ENCODE assay signal across 19 cellular contexts in the genomic region with DNA sequence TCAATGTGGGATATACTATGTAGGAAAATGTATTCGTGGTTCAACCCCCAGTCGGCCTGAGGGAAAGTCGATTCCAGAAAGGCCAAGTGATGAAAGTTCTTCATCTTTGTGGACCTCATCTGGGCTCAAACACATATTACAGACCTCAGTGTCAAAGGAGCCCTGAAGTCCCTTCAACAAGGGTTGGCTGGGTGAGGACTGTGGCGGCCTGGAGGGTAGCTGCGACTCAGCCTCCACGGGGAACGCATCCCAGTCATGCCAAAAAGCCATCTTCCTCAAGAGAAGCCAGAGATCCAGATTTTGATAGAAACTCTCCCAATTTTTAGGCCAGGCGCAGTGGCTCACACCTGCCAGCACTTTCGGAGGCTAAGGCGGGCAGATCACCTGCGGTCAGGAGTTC.
DNase-seq lines count a peak whose midpoint lies in the region; ATAC-seq, FAIRE-seq and TF ChIP-seq lines count a peak whose summit lies in the region.
"Had no signal": no experiment of that assay in that cellular context is flagged by ENCODE, and none has a peak within 500 bp of the region (broad histone marks: within the 10 kb centered on the region; RNA-seq: fewer than 3 reads in every experiment).

No MANE protein-coding gene starts in this region.

- H3K4me2 ChIP-seq in BLaER1 (peak overlapping the region; percentile 88; the same call in 1 of the 2 replicates), OCI-LY3 (ENCODE audit: low read length) (peak overlapping the region; percentile 79; the same call in 1 of the 2 replicates)
- peak overlapping the region; percentile 85 to 99 (median 95); a peak in 21 of 22 replicates for H3K4me2 ChIP-seq in BLaER1 treated with 17β-estradiol and CSF1 and Interleukin-3, amounts not matched to agents 10 nM and 100 nM
- H3K4me2 ChIP-seq: GM23338 had no signal

- H3K27me3 ChIP-seq in BLaER1 (no peaks in the 10 kb centered on the region), OCI-LY3 (ENCODE audit: low read depth, low read length) (peaks cover 60% of the 10 kb centered on the region)
- H3K27me3 ChIP-seq in BLaER1 treated with 17β-estradiol and CSF1 and Interleukin-3, amounts not matched to agents 10 nM and 100 nM: 0 out of 22 replicates have a peak, but pooled peaks cover 0 to 10% (median 0%) of the 10 kb centered on the region in 11 experiments

- POLR2A ChIA-PET in T-cell (lab: Charles Lee): no interaction called here

- H3K9me3 ChIP-seq in BLaER1 (no peaks in the 10 kb centered on the region), OCI-LY3 (ENCODE audit: insufficient read depth, low read length) (no peaks in the 10 kb centered on the region)
- no peaks in the 10 kb centered on the region for H3K9me3 ChIP-seq in BLaER1 treated with 17β-estradiol and CSF1 and Interleukin-3, amounts not matched to agents 10 nM and 100 nM (replicated peaks in 1 of 11)

- no peak for DNase-seq in T-cell
- DNase-seq in stimulated activated naive B cell treated with anti-CD40 and anti-IgM and Interleukin-4, amounts not matched to agents 10 μg/mL and 1 μg/mL and 100 μg/mL, for 72 hours: no peak
- DNase-seq in RCC 7860 (ENCODE audit: low spot score): no peak
- DNase-seq: CD4-positive, alpha-beta T cell; CD8-positive, alpha-beta memory T cell; DMS 273 treated with DMSO at 0.1 percent for 48 hours; DMS79; EL; GDM1; H9 had no signal

- no peak for TF ChIP-seq CTCF in OCI-LY3 (IDR thresholded peaks at IDR 0.05; ENCODE audit: low read depth, low read length)

- H3K27ac ChIP-seq in BLaER1 (no peak overlapping the region), OCI-LY3 (ENCODE audit: low read length) (no peak overlapping the region)
- peak overlapping the region in 7 of 11 experiments; percentile 42 to 95 (median 92); a peak in 14 of 22 replicates for H3K27ac ChIP-seq in BLaER1 treated with 17β-estradiol and CSF1 and Interleukin-3, amounts not matched to agents 10 nM and 100 nM

- H3K27ac Mint-ChIP-seq in T-cell: no peak overlapping the region
- no peak overlapping the region for H3K27ac Mint-ChIP-seq in stimulated activated naive B cell treated with anti-CD40 and anti-IgM and Interleukin-4, amounts not matched to agents 10 μg/mL and 1 μg/mL and 100 μg/mL, for 72 hours
- H3K27ac Mint-ChIP-seq: CD4-positive, alpha-beta T cell; CD8-positive, alpha-beta memory T cell; GM23338; H9 had no signal

- H2AFZ ChIP-seq in OCI-LY3 (ENCODE audit: low read depth, low read length): no peak overlapping the region
- H2AFZ ChIP-seq: GM23338 had no signal

- no peak overlapping the region for H3K4me3 Mint-ChIP-seq in T-cell
- H3K4me3 Mint-ChIP-seq in stimulated activated naive B cell treated with anti-CD40 and anti-IgM and Interleukin-4, amounts not matched to agents 10 μg/mL and 1 μg/mL and 100 μg/mL, for 72 hours: no peak overlapping the region
- H3K4me3 Mint-ChIP-seq: CD14-positive monocyte; CD4-positive, alpha-beta T cell; CD8-positive, alpha-beta memory T cell; GM23338; H9 had no signal

- no peak for FAIRE-seq in RCC 7860 (lab: Jason Lieb, UNC)
- FAIRE-seq: D721Med, GM12878, GM19239 had no signal

- H3K9ac ChIP-seq in BLaER1 (no peak overlapping the region), OCI-LY3 (ENCODE audit: low read length) (no peak overlapping the region)
- H3K9ac ChIP-seq in BLaER1 treated with 17β-estradiol and CSF1 and Interleukin-3, amounts not matched to agents 10 nM and 100 nM: no peak overlapping the region; a peak in 3 of 22 replicates

- H3K36me3 ChIP-seq in BLaER1: no peaks in the 10 kb centered on the region
- H3K36me3 ChIP-seq in BLaER1 treated with 17β-estradiol and CSF1 and Interleukin-3, amounts not matched to agents 10 nM and 100 nM: no peaks in the 10 kb centered on the region
- H3K36me3 ChIP-seq in OCI-LY3 (replicated peaks; ENCODE audit: low read depth, low read length): no peaks in the 10 kb centered on the region

- H3K4me1 Mint-ChIP-seq in T-cell: peaks cover 5 to 20% (median 8%) of the 10 kb centered on the region in 3 donors
- H3K4me1 Mint-ChIP-seq in stimulated activated naive B cell treated with anti-CD40 and anti-IgM and Interleukin-4, amounts not matched to agents 10 μg/mL and 1 μg/mL and 100 μg/mL, for 72 hours: peaks cover 35 to 52% of the 10 kb centered on the region in 2 donors

- H3K4me3 ChIP-seq in BLaER1 (no peak overlapping the region), OCI-LY3 (ENCODE audit: low read length) (no peak overlapping the region)
- peak overlapping the region in 1 of 10 experiments; percentile 27; a peak in 1 of 20 replicates for H3K4me3 ChIP-seq in BLaER1 treated with 17β-estradiol and CSF1 and Interleukin-3, amounts not matched to agents 10 nM and 100 nM
- H3K4me3 ChIP-seq: GM12878, GM23338 had no signal

- H3K79me2 ChIP-seq in OCI-LY3 (ENCODE audit: low read length): no peaks in the 10 kb centered on the region

- no peaks in the 10 kb centered on the region for H3K36me3 Mint-ChIP-seq in T-cell
- peaks cover 3% of the 10 kb centered on the region in 2 donors for H3K36me3 Mint-ChIP-seq in stimulated activated naive B cell treated with anti-CD40 and anti-IgM and Interleukin-4, amounts not matched to agents 10 μg/mL and 1 μg/mL and 100 μg/mL, for 72 hours
- H3K36me3 Mint-ChIP-seq: CD14-positive monocyte; CD8-positive, alpha-beta memory T cell had no signal

- H4K20me1 ChIP-seq in BLaER1 (no peaks in the 10 kb centered on the region), OCI-LY3 (ENCODE audit: insufficient read depth, low read length) (no peaks in the 10 kb centered on the region)
- no peaks in the 10 kb centered on the region for H4K20me1 ChIP-seq in BLaER1 treated with 17β-estradiol and CSF1 and Interleukin-3, amounts not matched to agents 10 nM and 100 nM

- ATAC-seq in T-cell (replicated peaks in 1 of 4): no peak
- ATAC-seq in stimulated activated naive B cell treated with anti-CD40 and anti-IgM and Interleukin-4, amounts not matched to agents 10 μg/mL and 1 μg/mL and 100 μg/mL, for 72 hours (replicated peaks): no peak
- ATAC-seq: GM12878, GM23338, HCT116 had no signal

- no peaks in the 10 kb centered on the region for H3K9me3 Mint-ChIP-seq in T-cell
- H3K9me3 Mint-ChIP-seq in stimulated activated naive B cell treated with anti-CD40 and anti-IgM and Interleukin-4, amounts not matched to agents 10 μg/mL and 1 μg/mL and 100 μg/mL, for 72 hours: no peaks in the 10 kb centered on the region
- H3K9me3 Mint-ChIP-seq: CD4-positive, alpha-beta T cell; CD8-positive, alpha-beta memory T cell; GM23338; H9 had no signal

- peaks cover 75% of the 10 kb centered on the region for H3K4me1 ChIP-seq in BLaER1
- peaks cover 73 to 95% (median 75%) of the 10 kb centered on the region in 10 experiments for H3K4me1 ChIP-seq in BLaER1 treated with 17β-estradiol and CSF1 and Interleukin-3, amounts not matched to agents 10 nM and 100 nM
- H3K4me1 ChIP-seq in OCI-LY3 (ENCODE audit: low read length): peaks cover 21% of the 10 kb centered on the region

- H3K27me3 Mint-ChIP-seq in T-cell: peaks cover 0 to 3% of the 10 kb centered on the region in 2 donors
- peaks cover 31 to 39% of the 10 kb centered on the region in 2 donors for H3K27me3 Mint-ChIP-seq in stimulated activated naive B cell treated with anti-CD40 and anti-IgM and Interleukin-4, amounts not matched to agents 10 μg/mL and 1 μg/mL and 100 μg/mL, for 72 hours
- H3K27me3 Mint-ChIP-seq: CD4-positive, alpha-beta T cell had no signal

- CTCF ChIA-PET in T-cell (lab: Charles Lee): no interaction called here

Comparison
In these comparisons a context has a peak if more than half of its experiments do, and no peak if none do; other contexts are left out.
1. H3K27ac ChIP-seq: peak in BLaER1 treated with 17β-estradiol and CSF1 and Interleukin-3, amounts not matched to agents 10 nM and 100 nM (7 of 11); none in BLaER1 (single experiment) and OCI-LY3 (single experiment).
2. Peak in every context shown above with its lines, with median percentiles within 50 percentile points of each other: H3K4me2 ChIP-seq.